Comparison of ENCODE assay signal across 18 cellular contexts in the genomic region with DNA sequence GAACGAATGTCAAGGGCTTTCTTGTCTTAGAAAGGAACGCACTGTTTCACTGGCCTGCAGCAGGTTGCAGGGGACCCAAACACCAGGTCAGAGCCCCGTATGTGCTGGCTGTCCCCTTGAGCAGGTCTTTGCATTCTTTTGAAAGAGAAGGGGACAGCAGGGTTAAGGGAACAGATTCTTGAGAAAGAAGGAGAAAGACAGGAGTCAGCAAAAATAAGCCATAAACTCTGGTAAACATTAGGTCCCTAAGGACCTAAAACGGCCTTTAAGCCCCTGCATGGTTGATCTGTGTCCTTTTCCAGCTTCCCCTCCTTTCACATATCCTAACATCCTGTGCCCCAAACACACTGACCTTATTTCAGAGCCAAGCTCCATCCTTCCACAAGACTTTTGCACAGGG.
A peak's percentile ranks its signal among the peaks of the same experiment; 100 is the strongest.
DNase-seq lines count a peak whose midpoint lies in the region; ATAC-seq and TF ChIP-seq lines count a peak whose summit lies in the region.
"Had no signal": no experiment of that assay in that cellular context is flagged by ENCODE, and none has a peak within 500 bp of the region (broad histone marks: within the 10 kb centered on the region; RNA-seq: fewer than 3 reads in every experiment).

No MANE protein-coding gene starts in this region.

- DNase-seq in IMR-90, result no peak
- DNase-seq in esophagus muscularis mucosa (ENCODE audit: extremely low spot score), result peak; percentile 64
- DNase-seq in spleen, result no peak
- no peak for DNase-seq in HFFc6
- no peak for DNase-seq in H7
- DNase-seq in mammary epithelial cell, result no peak
- DNase-seq: AML-193; CD8-positive, alpha-beta T cell; DMS 273 treated with DMSO at 0.1 percent for 48 hours; DMS53; DND-41; EL; GM23248 had no signal

- POLR2A ChIA-PET in IMR-90 (lab: Charles Lee; ENCODE audit: unreplicated experiment), result no interaction called here

- TF ChIP-seq EP300 in esophagus muscularis mucosa (IDR thresholded peaks at IDR 0.05), result no peak

- H3K36me3 Mint-ChIP-seq in HFFc6 (ENCODE audit: low read depth), result no peaks in the 10 kb centered on the region
- H3K36me3 Mint-ChIP-seq: CD8-positive, alpha-beta T cell had no signal

- H3K18ac ChIP-seq in IMR-90 (ENCODE audit: low read depth, low read length), result no peak overlapping the region

- H3K56ac ChIP-seq in IMR-90 (ENCODE audit: extremely low read depth, insufficient read depth, low read length), result no peak overlapping the region

- CTCF ChIA-PET in IMR-90 (lab: Yijun Ruan, JAX) (no interaction called here), mammary epithelial cell (lab: Charles Lee; ENCODE audit: low non-redundant PET) (no interaction called here)

- intact Hi-C loops in IMR-90 (cut with micrococcal nuclease) (no loop called here), esophagus muscularis mucosa (cut with DNase I) (no loop called here), spleen (cut with DNase I; ENCODE audit: low total_unique reads) (no loop called here), mammary epithelial cell (cut with micrococcal nuclease) (no loop called here)

- H2BK15ac ChIP-seq in IMR-90 (ENCODE audit: low read depth, low read length), result no peak overlapping the region

- no peak overlapping the region for H4K8ac ChIP-seq in IMR-90 (ENCODE audit: low read depth in 2 of 2, low read length in 2 of 2)

- H3K4me3 Mint-ChIP-seq in HFFc6, result no peak overlapping the region
- H3K4me3 Mint-ChIP-seq: CD8-positive, alpha-beta T cell had no signal

- H3K9ac ChIP-seq in BLaER1 (no peak overlapping the region), IMR-90 (ENCODE audit: low read depth, low read length) (no peak overlapping the region), mammary epithelial cell (ENCODE audit: insufficient read depth, low read length) (no peak overlapping the region)
- H3K9ac ChIP-seq: BLaER1 treated with 17β-estradiol and CSF1 and Interleukin-3, amounts not matched to agents 10 nM and 100 nM; GM23248; KMS-11 had no signal

- H3K9me3 Mint-ChIP-seq in HFFc6, result no peaks in the 10 kb centered on the region
- H3K9me3 Mint-ChIP-seq: CD8-positive, alpha-beta T cell had no signal

- H3K79me2 ChIP-seq in mammary epithelial cell (ENCODE audit: insufficient read depth, low read length), result no peaks in the 10 kb centered on the region

- no peak for ATAC-seq in IMR-90 (ENCODE audit: low read depth)
- ATAC-seq: CD8-positive, alpha-beta T cell; GM12878 had no signal

- H3K27me3 Mint-ChIP-seq in HFFc6 (ENCODE audit: insufficient read depth), result peaks cover 14% of the 10 kb centered on the region

- no peak overlapping the region for H2BK120ac ChIP-seq in IMR-90 (ENCODE audit: low read depth, low read length)

- H3K36me3 ChIP-seq in BLaER1 (no peaks in the 10 kb centered on the region), IMR-90 (ENCODE audit: control insufficient read depth, insufficient read depth, low read length) (no peaks in the 10 kb centered on the region), esophagus muscularis mucosa (no peaks in the 10 kb centered on the region), spleen (no peaks in the 10 kb centered on the region), H7 (replicated peaks; ENCODE audit: control insufficient read depth, insufficient read depth, low read length) (no peaks in the 10 kb centered on the region), mammary epithelial cell (ENCODE audit: insufficient read depth, low read length) (no peaks in the 10 kb centered on the region)
- H3K36me3 ChIP-seq: BLaER1 treated with 17β-estradiol and CSF1 and Interleukin-3, amounts not matched to agents 10 nM and 100 nM; HAP-1 had no signal

- no peak overlapping the region for H3K4ac ChIP-seq in IMR-90 (ENCODE audit: low read depth, low read length)

- H4K20me1 ChIP-seq in BLaER1 (no peaks in the 10 kb centered on the region), IMR-90 (ENCODE audit: insufficient read depth, low read length) (no peaks in the 10 kb centered on the region), mammary epithelial cell (ENCODE audit: insufficient read depth, low read length) (no peaks in the 10 kb centered on the region)
- H4K20me1 ChIP-seq: BLaER1 treated with 17β-estradiol and CSF1 and Interleukin-3, amounts not matched to agents 10 nM and 100 nM had no signal

- H3K4me2 ChIP-seq in BLaER1 (peak overlapping the region; percentile 35), IMR-90 (ENCODE audit: low read depth, low read length) (no peak overlapping the region), mammary epithelial cell (ENCODE audit: insufficient read depth, low read depth, low read length) (no peak overlapping the region)
- H3K4me2 ChIP-seq: KMS-11 had no signal

- no peak for TF ChIP-seq RAD21 in IMR-90 (IDR thresholded peaks at IDR 0.05; ENCODE audit: low read length)

- no peak overlapping the region for H2AK5ac ChIP-seq in IMR-90 (ENCODE audit: low read depth, low read length)

- H3K4me1 ChIP-seq in BLaER1 (peaks cover 17% of the 10 kb centered on the region), IMR-90 (ENCODE audit: control insufficient read depth, insufficient read depth, low read length) (no peaks in the 10 kb centered on the region), esophagus muscularis mucosa (no peaks in the 10 kb centered on the region), spleen (no peaks in the 10 kb centered on the region), mammary epithelial cell (ENCODE audit: insufficient read depth, low read length) (no peaks in the 10 kb centered on the region)
- H3K4me1 ChIP-seq: HAP-1 had no signal

- H4K5ac ChIP-seq in IMR-90 (ENCODE audit: low read depth, low read length), result no peak overlapping the region

- TF ChIP-seq CTCF in IMR-90 (conservative IDR thresholded peaks at IDR 0.05; ENCODE audit: low read depth, low read length), result no peak
- no peak for TF ChIP-seq CTCF in esophagus muscularis mucosa (IDR thresholded peaks at IDR 0.05)
- TF ChIP-seq CTCF in spleen (IDR thresholded peaks at IDR 0.05 in 8 of 11, conservative IDR thresholded peaks at IDR 0.05 in 3 of 11), result no peak
- TF ChIP-seq CTCF in HFFc6 (IDR thresholded peaks at IDR 0.05), result no peak
- no peak for TF ChIP-seq CTCF in mammary epithelial cell (conservative IDR thresholded peaks at IDR 0.05 in 1 of 2, IDR thresholded peaks at IDR 0.05 in 1 of 2; ENCODE audit: extremely low read depth in 1 of 2, insufficient read depth in 1 of 2, low read depth in 1 of 2, low read length in 2 of 2)

- H3K14ac ChIP-seq in IMR-90 (replicated peaks; ENCODE audit: low read depth, low read length), result no peak overlapping the region

- H3K4me1 Mint-ChIP-seq in HFFc6 (ENCODE audit: low read depth), result no peaks in the 10 kb centered on the region

- no CpG with 5 or more reads among the region's 4 CpGs for WGBS in IMR-90 (ENCODE audit: extremely low coverage in 2 of 2, insufficient read length in 1 of 2), 2 experiments
- 64% methylated on average over 4 of the region's 4 CpGs for WGBS in esophagus muscularis mucosa
- WGBS in spleen, 5 donors, result 63 to 70% (median 66%) methylated on average over 4 of the region's 4 CpGs
- 86% methylated on average over 4 of the region's 4 CpGs for WGBS in mammary epithelial cell (ENCODE audit: low coverage, missing lambda C conversion rate)

- H3K9me3 ChIP-seq in BLaER1 (no peaks in the 10 kb centered on the region), IMR-90 (ENCODE audit: control insufficient read depth, insufficient read depth, low read length) (no peaks in the 10 kb centered on the region), esophagus muscularis mucosa (no peaks in the 10 kb centered on the region), spleen (no peaks in the 10 kb centered on the region), mammary epithelial cell (replicated peaks; ENCODE audit: insufficient read depth, low read length) (no peaks in the 10 kb centered on the region)
- H3K9me3 ChIP-seq: HAP-1 had no signal

- no peak overlapping the region for H2AK9ac ChIP-seq in IMR-90 (replicated peaks; ENCODE audit: low read depth, low read length, poor library complexity)

- H2BK5ac ChIP-seq in IMR-90 (ENCODE audit: low read depth, low read length, poor library complexity, severe bottlenecking), result no peak overlapping the region

- H3K4me3 ChIP-seq in BLaER1, result no peak overlapping the region
- no peak overlapping the region for H3K4me3 ChIP-seq in IMR-90 (ENCODE audit: insufficient read depth, low read depth, low read length)
- H3K4me3 ChIP-seq in esophagus muscularis mucosa, result no peak overlapping the region
- no peak overlapping the region for H3K4me3 ChIP-seq in spleen
- H3K4me3 ChIP-seq in H7 (ENCODE audit: insufficient read depth, low read depth, low read length), result no peak overlapping the region
- no peak overlapping the region for H3K4me3 ChIP-seq in mammary epithelial cell (replicated peaks in 1 of 3; ENCODE audit: insufficient read depth in 1 of 3, low read depth in 2 of 3, low read length in 3 of 3)
- H3K4me3 ChIP-seq: BLaER1 treated with 17β-estradiol and CSF1 and Interleukin-3, amounts not matched to agents 10 nM and 100 nM; GM12878; GM23248; HAP-1 had no signal

- H3K27me3 ChIP-seq in BLaER1 (no peaks in the 10 kb centered on the region), IMR-90 (ENCODE audit: control insufficient read depth, insufficient read depth, low read length) (peaks cover 21% of the 10 kb centered on the region), esophagus muscularis mucosa (peaks cover 0 to 8% (median 0%) of the 10 kb centered on the region in 4 donors), spleen (replicated peaks in 1 of 7) (no peaks in the 10 kb centered on the region), H7 (ENCODE audit: control insufficient read depth, insufficient read depth, low read length) (no peaks in the 10 kb centered on the region), mammary epithelial cell (ENCODE audit: insufficient read depth, low read length) (peaks cover 2% of the 10 kb centered on the region)
- H3K27me3 ChIP-seq: BLaER1 treated with 17β-estradiol and CSF1 and Interleukin-3, amounts not matched to agents 10 nM and 100 nM had no signal

- H2BK20ac ChIP-seq in IMR-90 (ENCODE audit: low read depth, low read length), result no peak overlapping the region

- in situ Hi-C loops in IMR-90 (cut with MboI; ENCODE audit: low sequenced_read_pairs), result no loop called here
- in situ Hi-C loops in mammary epithelial cell (cut with MboI; ENCODE audit: low sequenced_read_pairs in 2 of 2), result no loop called here

- H3K27ac ChIP-seq in BLaER1 (no peak overlapping the region), IMR-90 (ENCODE audit: insufficient read depth, low read length) (no peak overlapping the region), esophagus muscularis mucosa (replicated peaks in 1 of 4) (no peak overlapping the region), spleen (peak overlapping the region in 5 of 8 donors; percentile 6 to 50 (median 38)), mammary epithelial cell (ENCODE audit: insufficient read depth, low read depth, low read length) (no peak overlapping the region)
- H3K27ac ChIP-seq: BLaER1 treated with 17β-estradiol and CSF1 and Interleukin-3, amounts not matched to agents 10 nM and 100 nM; GM23248; KMS-11 had no signal

- no peak overlapping the region for H3K23ac ChIP-seq in IMR-90 (ENCODE audit: low read depth, low read length)

- TF ChIP-seq POLR2A in IMR-90 (IDR thresholded peaks at IDR 0.05; ENCODE audit: low read depth, low read length) (no peak), esophagus muscularis mucosa (IDR thresholded peaks at IDR 0.05; ENCODE audit: low read depth) (no peak), spleen (IDR thresholded peaks at IDR 0.05) (no peak)

- BruUV-seq in IMR-90 (replicated peaks; lab: Mats Ljungman, UMichigan), result no TSS peak
- no TSS peak for BruUV-seq in mammary epithelial cell (replicated peaks; lab: Mats Ljungman, UMichigan)

- H3K79me1 ChIP-seq in IMR-90 (ENCODE audit: low read depth in 1 of 2, low read length in 2 of 2), result no peaks in the 10 kb centered on the region

- peak overlapping the region; percentile 17 for H2AFZ ChIP-seq in IMR-90 (replicated peaks; ENCODE audit: low read length, poor library complexity)
- H2AFZ ChIP-seq in mammary epithelial cell (ENCODE audit: low read depth, low read length), result no peak overlapping the region
- H2AFZ ChIP-seq: GM23248 had no signal

- dilution Hi-C loops in IMR-90 (cut with HindIII; ENCODE audit: low sequenced_read_pairs, unreplicated experiment) (no loop called here), mammary epithelial cell (cut with HindIII; ENCODE audit: low sequenced_read_pairs) (no loop called here)

- H3K27ac Mint-ChIP-seq in HFFc6, result no peak overlapping the region
- H3K27ac Mint-ChIP-seq: CD8-positive, alpha-beta T cell had no signal

- no peak overlapping the region for H4K91ac ChIP-seq in IMR-90 (ENCODE audit: insufficient read depth, low read depth, low read length)

- no peaks in the 10 kb centered on the region for H3K9me1 ChIP-seq in IMR-90 (ENCODE audit: insufficient read depth, low read length)

Comparison
In these comparisons a context has a peak if more than half of its experiments do, and no peak if none do; other contexts are left out.
1. H3K27ac ChIP-seq: peak in spleen (5 of 8); none in BLaER1 (single experiment), IMR-90 (single experiment), esophagus muscularis mucosa (0 of 4) and mammary epithelial cell (single experiment).